ENCODE assay signal across 1 cellular context in genomic region chr1:151513626-151514101, GRCh38.
TF ChIP-seq lines count a peak whose summit lies in the region.

No MANE protein-coding gene starts in this region.

TF ChIP-seq in SK-N-SH treated with all-trans-retinoic acid at 6 μM for 48 hours, 23 proteins besides CTCF, POLR2A, EP300 and RAD21:
- TF ChIP-seq TCF4 (CRISPR knock-in tag; IDR thresholded peaks at IDR 0.05; ENCODE audit: borderline replicate concordance): peak; percentile 35; the same call in 1 of the 2 replicates
- no peak for TF ChIP-seq BACH2 (CRISPR knock-in tag; IDR thresholded peaks at IDR 0.05; ENCODE audit: borderline replicate concordance)
TF ChIP-seq in SK-N-SH treated with all-trans-retinoic acid at 6 μM for 48 hours: peak in this region for 1.
